ENCODE assay signal across 24 cellular contexts in genomic region chr7:121235221-121235620, GRCh38.
"Had no signal": no experiment of that assay in that cellular context is flagged by ENCODE, and none has a peak within 500 bp of the region (broad histone marks: within the 10 kb centered on the region; RNA-seq: fewer than 3 reads in every experiment).

No MANE protein-coding gene starts in this region.

- H3K36me3 Mint-ChIP-seq: activated naive CD8-positive, alpha-beta T cell had no signal

- H3K27me3 Mint-ChIP-seq: activated CD4-positive, alpha-beta T cell treated with anti-CD3 and anti-CD28 coated beads, Interleukin-2, amount 10 ng/mL, durations not matched to agents 7 days and 5 days; activated naive CD8-positive, alpha-beta T cell had no signal

- H3K4me3 ChIP-seq: coronary artery, PC-9, SK-N-MC had no signal

- ATAC-seq: activated T-helper 17 cell treated with anti-CD3 and anti-CD28 coated beads, Interleukin-2, amount 50 U/mL, for 72 hours; Right ventricle myocardium inferior had no signal

- DNase-seq: activated CD4-positive, alpha-beta memory T cell treated with anti-CD3 and anti-CD28 coated beads, Interleukin-2, amount 10 ng/mL, durations not matched to agents 7 days and 5 days; activated CD4-positive, alpha-beta T cell treated with anti-CD3 and anti-CD28 coated beads, Interleukin-2, amount 10 ng/mL, durations not matched to agents 7 days and 5 days; activated CD4-positive, CD25-positive, alpha-beta regulatory T cell; activated gamma-delta T cell; activated naive CD4-positive, alpha-beta T cell treated with anti-CD3 and anti-CD28 coated beads for 36 hours; activated T-cell treated with anti-CD3 and anti-CD28 coated beads for 4 hours; activated T-cell treated with anti-CD3 and anti-CD28 coated beads, Interleukin-2, amount 50 U/mL, for 48 hours; MM.1S; NCI-H1105; NCI-H1436; NCI-H1694 treated with DMSO at 0.1 percent for 48 hours; NCI-H2029 treated with DMSO at 0.1 percent for 48 hours; NCI-H345; NCI-H510A; NCI-H526 treated with DMSO at 0.1 percent for 48 hours; NCI-H82; PC-9; T-helper 1 cell had no signal

- H3K27ac ChIP-seq: coronary artery, PC-9, SK-N-MC, VCaP had no signal

- H3K4me1 Mint-ChIP-seq: activated CD4-positive, alpha-beta memory T cell treated with anti-CD3 and anti-CD28 coated beads, Interleukin-2, amount 10 ng/mL, durations not matched to agents 7 days and 5 days; activated CD4-positive, alpha-beta T cell treated with anti-CD3 and anti-CD28 coated beads, Interleukin-2, amount 10 ng/mL, durations not matched to agents 7 days and 5 days; activated T-helper 17 cell treated with anti-CD3 and anti-CD28 coated beads, Interleukin-2, amount 50 U/mL, for 72 hours had no signal

- H3K27ac Mint-ChIP-seq: activated CD4-positive, alpha-beta memory T cell treated with anti-CD3 and anti-CD28 coated beads, Interleukin-2, amount 10 ng/mL, durations not matched to agents 7 days and 5 days; activated CD4-positive, alpha-beta T cell treated with anti-CD3 and anti-CD28 coated beads, Interleukin-2, amount 10 ng/mL, durations not matched to agents 7 days and 5 days; activated naive CD4-positive, alpha-beta T cell treated with anti-CD3 and anti-CD28 coated beads for 36 hours; activated naive CD8-positive, alpha-beta T cell; activated T-helper 17 cell treated with anti-CD3 and anti-CD28 coated beads, Interleukin-2, amount 50 U/mL, for 72 hours had no signal

- H3K4me3 Mint-ChIP-seq: activated CD4-positive, alpha-beta memory T cell treated with anti-CD3 and anti-CD28 coated beads, Interleukin-2, amount 10 ng/mL, durations not matched to agents 7 days and 5 days; activated CD4-positive, alpha-beta T cell treated with anti-CD3 and anti-CD28 coated beads, Interleukin-2, amount 10 ng/mL, durations not matched to agents 7 days and 5 days; activated naive CD4-positive, alpha-beta T cell treated with anti-CD3 and anti-CD28 coated beads for 36 hours; activated naive CD8-positive, alpha-beta T cell; activated T-helper 17 cell treated with anti-CD3 and anti-CD28 coated beads, Interleukin-2, amount 50 U/mL, for 72 hours had no signal

- H2AFZ ChIP-seq: PC-9 had no signal

- H3K9me3 Mint-ChIP-seq: activated CD4-positive, alpha-beta memory T cell treated with anti-CD3 and anti-CD28 coated beads, Interleukin-2, amount 10 ng/mL, durations not matched to agents 7 days and 5 days; activated CD4-positive, alpha-beta T cell treated with anti-CD3 and anti-CD28 coated beads, Interleukin-2, amount 10 ng/mL, durations not matched to agents 7 days and 5 days; activated naive CD4-positive, alpha-beta T cell treated with anti-CD3 and anti-CD28 coated beads for 36 hours; activated T-helper 17 cell treated with anti-CD3 and anti-CD28 coated beads, Interleukin-2, amount 50 U/mL, for 72 hours had no signal

- H3K4me2 ChIP-seq: PC-9 had no signal
